ENCODE assay signal across 2 cellular contexts in the genomic region with DNA sequence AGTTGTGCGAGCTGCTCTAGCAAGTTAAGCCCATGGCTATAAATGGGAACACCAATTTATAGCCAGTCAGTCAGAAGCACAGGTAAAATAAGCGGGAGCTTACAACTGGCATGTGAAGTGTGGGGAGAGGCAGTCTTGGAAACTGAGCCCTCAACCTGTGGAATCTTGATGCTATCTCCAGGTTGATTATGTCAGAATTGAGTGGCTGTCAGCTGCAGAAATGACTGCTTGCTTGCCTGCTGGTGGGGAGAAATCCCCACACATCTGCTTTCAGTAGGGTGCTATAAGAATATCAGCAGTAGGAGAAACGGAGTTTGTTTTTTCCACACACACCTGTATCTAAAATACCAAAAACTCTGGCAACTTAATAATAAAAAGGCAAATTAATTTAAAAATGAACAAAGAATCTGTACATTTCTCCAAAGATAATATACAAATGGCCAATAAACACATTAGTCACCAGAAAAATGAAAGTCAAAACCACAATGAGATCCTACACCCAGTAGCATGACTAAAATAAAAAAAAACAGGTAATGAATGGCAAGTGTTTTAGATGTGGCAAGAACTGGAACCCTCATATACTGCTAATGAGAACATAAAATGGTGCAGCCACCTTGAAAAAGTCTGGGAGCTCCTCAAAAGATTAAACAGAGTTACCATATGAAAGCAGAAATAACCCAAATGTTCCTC.
TF ChIP-seq lines count a peak whose summit lies in the region.

No MANE protein-coding gene starts in this region.

TF ChIP-seq in GM23338, 12 proteins besides CTCF, POLR2A, EP300 and RAD21 (continued from another document):
- TF ChIP-seq, protein P1, sequence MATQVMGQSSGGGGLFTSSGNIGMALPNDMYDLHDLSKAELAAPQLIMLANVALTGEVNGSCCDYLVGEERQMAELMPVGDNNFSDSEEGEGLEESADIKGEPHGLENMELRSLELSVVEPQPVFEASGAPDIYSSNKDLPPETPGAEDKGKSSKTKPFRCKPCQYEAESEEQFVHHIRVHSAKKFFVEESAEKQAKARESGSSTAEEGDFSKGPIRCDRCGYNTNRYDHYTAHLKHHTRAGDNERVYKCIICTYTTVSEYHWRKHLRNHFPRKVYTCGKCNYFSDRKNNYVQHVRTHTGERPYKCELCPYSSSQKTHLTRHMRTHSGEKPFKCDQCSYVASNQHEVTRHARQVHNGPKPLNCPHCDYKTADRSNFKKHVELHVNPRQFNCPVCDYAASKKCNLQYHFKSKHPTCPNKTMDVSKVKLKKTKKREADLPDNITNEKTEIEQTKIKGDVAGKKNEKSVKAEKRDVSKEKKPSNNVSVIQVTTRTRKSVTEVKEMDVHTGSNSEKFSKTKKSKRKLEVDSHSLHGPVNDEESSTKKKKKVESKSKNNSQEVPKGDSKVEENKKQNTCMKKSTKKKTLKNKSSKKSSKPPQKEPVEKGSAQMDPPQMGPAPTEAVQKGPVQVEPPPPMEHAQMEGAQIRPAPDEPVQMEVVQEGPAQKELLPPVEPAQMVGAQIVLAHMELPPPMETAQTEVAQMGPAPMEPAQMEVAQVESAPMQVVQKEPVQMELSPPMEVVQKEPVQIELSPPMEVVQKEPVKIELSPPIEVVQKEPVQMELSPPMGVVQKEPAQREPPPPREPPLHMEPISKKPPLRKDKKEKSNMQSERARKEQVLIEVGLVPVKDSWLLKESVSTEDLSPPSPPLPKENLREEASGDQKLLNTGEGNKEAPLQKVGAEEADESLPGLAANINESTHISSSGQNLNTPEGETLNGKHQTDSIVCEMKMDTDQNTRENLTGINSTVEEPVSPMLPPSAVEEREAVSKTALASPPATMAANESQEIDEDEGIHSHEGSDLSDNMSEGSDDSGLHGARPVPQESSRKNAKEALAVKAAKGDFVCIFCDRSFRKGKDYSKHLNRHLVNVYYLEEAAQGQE (IDR thresholded peaks at IDR 0.05; ENCODE audit: unreplicated experiment) = no peak
- TF ChIP-seq ZNF114 (CRISPR knock-in tag; IDR thresholded peaks at IDR 0.05) = no peak

TF ChIP-seq in GM12878, 131 proteins besides CTCF, POLR2A, EP300 and RAD21 (continued from another document and continues in another):
- TF ChIP-seq, protein P2, sequence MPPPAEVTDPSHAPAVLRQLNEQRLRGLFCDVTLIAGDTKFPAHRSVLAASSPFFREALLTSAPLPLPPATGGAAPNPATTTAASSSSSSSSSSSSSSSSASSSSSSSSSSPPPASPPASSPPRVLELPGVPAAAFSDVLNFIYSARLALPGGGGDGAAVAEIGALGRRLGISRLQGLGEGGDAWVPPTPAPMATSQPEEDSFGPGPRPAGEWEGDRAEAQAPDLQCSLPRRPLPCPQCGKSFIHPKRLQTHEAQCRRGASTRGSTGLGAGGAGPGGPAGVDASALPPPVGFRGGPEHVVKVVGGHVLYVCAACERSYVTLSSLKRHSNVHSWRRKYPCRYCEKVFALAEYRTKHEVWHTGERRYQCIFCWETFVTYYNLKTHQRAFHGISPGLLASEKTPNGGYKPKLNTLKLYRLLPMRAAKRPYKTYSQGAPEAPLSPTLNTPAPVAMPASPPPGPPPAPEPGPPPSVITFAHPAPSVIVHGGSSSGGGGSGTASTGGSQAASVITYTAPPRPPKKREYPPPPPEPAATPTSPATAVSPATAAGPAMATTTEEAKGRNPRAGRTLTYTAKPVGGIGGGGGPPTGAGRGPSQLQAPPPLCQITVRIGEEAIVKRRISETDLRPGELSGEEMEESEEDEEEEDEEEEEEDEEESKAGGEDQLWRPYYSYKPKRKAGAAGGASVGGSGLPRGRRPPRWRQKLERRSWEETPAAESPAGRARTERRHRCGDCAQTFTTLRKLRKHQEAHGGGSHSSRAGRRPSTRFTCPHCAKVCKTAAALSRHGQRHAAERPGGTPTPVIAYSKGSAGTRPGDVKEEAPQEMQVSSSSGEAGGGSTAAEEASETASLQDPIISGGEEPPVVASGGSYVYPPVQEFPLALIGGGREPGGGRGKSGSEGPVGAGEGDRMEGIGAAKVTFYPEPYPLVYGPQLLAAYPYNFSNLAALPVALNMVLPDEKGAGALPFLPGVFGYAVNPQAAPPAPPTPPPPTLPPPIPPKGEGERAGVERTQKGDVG (CRISPR knock-in tag; IDR thresholded peaks at IDR 0.05) = no peak
- TF ChIP-seq BACH1 (IDR thresholded peaks at IDR 0.05; ENCODE audit: borderline replicate concordance) (no peak), BRCA1 (IDR thresholded peaks at IDR 0.05; ENCODE audit: low read depth, low read length) (no peak), HDGF (IDR thresholded peaks at IDR 0.05) (no peak), NRF1 (conservative IDR thresholded peaks at IDR 0.05; ENCODE audit: low read depth, low read length) (no peak), RBBP5 (conservative IDR thresholded peaks at IDR 0.05) (no peak), CHD4 (IDR thresholded peaks at IDR 0.05) (no peak), FOXM1 (IDR thresholded peaks at IDR 0.05; ENCODE audit: low read depth, low read length) (peak; percentile 49; the same call in 1 of the 2 replicates), TCF7 (IDR thresholded peaks at IDR 0.05; ENCODE audit: borderline replicate concordance) (peak; percentile 81), KAT2A (conservative IDR thresholded peaks at IDR 0.05; ENCODE audit: control insufficient read depth, low read depth, low read length) (no peak), MEF2B (IDR thresholded peaks at IDR 0.05; ENCODE audit: partially characterized antibody, poor library complexity, severe bottlenecking) (no peak), SUPT20H (IDR thresholded peaks at IDR 0.05; ENCODE audit: borderline replicate concordance, control insufficient read depth, low read depth, low read length) (no peak), RFX5 (IDR thresholded peaks at IDR 0.05; ENCODE audit: low read depth, low read length) (no peak), SIX5 (IDR thresholded peaks at IDR 0.05; ENCODE audit: low read depth, low read length, severe bottlenecking) (no peak), TCF3 (IDR thresholded peaks at IDR 0.05; ENCODE audit: borderline replicate concordance, insufficient read depth, low read depth, low read length) (no peak), CREB1 (IDR thresholded peaks at IDR 0.05; ENCODE audit: low read depth) (no peak), RUNX3 (IDR thresholded peaks at IDR 0.05; ENCODE audit: low read length) (peak; percentile 92)
- TF ChIP-seq, protein P3, sequence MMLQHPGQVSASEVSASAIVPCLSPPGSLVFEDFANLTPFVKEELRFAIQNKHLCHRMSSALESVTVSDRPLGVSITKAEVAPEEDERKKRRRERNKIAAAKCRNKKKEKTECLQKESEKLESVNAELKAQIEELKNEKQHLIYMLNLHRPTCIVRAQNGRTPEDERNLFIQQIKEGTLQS (IDR thresholded peaks at IDR 0.05; ENCODE audit: borderline replicate concordance, extremely low read depth, low read depth, low read length) = no peak
- TF ChIP-seq, protein P4, sequence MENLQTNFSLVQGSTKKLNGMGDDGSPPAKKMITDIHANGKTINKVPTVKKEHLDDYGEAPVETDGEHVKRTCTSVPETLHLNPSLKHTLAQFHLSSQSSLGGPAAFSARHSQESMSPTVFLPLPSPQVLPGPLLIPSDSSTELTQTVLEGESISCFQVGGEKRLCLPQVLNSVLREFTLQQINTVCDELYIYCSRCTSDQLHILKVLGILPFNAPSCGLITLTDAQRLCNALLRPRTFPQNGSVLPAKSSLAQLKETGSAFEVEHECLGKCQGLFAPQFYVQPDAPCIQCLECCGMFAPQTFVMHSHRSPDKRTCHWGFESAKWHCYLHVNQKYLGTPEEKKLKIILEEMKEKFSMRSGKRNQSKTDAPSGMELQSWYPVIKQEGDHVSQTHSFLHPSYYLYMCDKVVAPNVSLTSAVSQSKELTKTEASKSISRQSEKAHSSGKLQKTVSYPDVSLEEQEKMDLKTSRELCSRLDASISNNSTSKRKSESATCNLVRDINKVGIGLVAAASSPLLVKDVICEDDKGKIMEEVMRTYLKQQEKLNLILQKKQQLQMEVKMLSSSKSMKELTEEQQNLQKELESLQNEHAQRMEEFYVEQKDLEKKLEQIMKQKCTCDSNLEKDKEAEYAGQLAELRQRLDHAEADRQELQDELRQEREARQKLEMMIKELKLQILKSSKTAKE (IDR thresholded peaks at IDR 0.05; ENCODE audit: low read depth, poor library complexity, severe bottlenecking) = peak; percentile 45
- TF ChIP-seq, protein P5, sequence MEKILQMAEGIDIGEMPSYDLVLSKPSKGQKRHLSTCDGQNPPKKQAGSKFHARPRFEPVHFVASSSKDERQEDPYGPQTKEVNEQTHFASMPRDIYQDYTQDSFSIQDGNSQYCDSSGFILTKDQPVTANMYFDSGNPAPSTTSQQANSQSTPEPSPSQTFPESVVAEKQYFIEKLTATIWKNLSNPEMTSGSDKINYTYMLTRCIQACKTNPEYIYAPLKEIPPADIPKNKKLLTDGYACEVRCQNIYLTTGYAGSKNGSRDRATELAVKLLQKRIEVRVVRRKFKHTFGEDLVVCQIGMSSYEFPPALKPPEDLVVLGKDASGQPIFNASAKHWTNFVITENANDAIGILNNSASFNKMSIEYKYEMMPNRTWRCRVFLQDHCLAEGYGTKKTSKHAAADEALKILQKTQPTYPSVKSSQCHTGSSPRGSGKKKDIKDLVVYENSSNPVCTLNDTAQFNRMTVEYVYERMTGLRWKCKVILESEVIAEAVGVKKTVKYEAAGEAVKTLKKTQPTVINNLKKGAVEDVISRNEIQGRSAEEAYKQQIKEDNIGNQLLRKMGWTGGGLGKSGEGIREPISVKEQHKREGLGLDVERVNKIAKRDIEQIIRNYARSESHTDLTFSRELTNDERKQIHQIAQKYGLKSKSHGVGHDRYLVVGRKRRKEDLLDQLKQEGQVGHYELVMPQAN (conservative IDR thresholded peaks at IDR 0.05) = no peak
- TF ChIP-seq, protein P6, sequence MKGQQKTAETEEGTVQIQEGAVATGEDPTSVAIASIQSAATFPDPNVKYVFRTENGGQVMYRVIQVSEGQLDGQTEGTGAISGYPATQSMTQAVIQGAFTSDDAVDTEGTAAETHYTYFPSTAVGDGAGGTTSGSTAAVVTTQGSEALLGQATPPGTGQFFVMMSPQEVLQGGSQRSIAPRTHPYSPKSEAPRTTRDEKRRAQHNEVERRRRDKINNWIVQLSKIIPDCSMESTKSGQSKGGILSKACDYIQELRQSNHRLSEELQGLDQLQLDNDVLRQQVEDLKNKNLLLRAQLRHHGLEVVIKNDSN (IDR thresholded peaks at IDR 0.05; ENCODE audit: borderline replicate concordance, extremely low read length, insufficient read depth, low read depth, low read length) = no peak
- TF ChIP-seq, protein P7, sequence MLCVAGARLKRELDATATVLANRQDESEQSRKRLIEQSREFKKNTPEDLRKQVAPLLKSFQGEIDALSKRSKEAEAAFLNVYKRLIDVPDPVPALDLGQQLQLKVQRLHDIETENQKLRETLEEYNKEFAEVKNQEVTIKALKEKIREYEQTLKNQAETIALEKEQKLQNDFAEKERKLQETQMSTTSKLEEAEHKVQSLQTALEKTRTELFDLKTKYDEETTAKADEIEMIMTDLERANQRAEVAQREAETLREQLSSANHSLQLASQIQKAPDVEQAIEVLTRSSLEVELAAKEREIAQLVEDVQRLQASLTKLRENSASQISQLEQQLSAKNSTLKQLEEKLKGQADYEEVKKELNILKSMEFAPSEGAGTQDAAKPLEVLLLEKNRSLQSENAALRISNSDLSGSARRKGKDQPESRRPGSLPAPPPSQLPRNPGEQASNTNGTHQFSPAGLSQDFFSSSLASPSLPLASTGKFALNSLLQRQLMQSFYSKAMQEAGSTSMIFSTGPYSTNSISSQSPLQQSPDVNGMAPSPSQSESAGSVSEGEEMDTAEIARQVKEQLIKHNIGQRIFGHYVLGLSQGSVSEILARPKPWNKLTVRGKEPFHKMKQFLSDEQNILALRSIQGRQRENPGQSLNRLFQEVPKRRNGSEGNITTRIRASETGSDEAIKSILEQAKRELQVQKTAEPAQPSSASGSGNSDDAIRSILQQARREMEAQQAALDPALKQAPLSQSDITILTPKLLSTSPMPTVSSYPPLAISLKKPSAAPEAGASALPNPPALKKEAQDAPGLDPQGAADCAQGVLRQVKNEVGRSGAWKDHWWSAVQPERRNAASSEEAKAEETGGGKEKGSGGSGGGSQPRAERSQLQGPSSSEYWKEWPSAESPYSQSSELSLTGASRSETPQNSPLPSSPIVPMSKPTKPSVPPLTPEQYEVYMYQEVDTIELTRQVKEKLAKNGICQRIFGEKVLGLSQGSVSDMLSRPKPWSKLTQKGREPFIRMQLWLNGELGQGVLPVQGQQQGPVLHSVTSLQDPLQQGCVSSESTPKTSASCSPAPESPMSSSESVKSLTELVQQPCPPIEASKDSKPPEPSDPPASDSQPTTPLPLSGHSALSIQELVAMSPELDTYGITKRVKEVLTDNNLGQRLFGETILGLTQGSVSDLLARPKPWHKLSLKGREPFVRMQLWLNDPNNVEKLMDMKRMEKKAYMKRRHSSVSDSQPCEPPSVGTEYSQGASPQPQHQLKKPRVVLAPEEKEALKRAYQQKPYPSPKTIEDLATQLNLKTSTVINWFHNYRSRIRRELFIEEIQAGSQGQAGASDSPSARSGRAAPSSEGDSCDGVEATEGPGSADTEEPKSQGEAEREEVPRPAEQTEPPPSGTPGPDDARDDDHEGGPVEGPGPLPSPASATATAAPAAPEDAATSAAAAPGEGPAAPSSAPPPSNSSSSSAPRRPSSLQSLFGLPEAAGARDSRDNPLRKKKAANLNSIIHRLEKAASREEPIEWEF (IDR thresholded peaks at IDR 0.05; ENCODE audit: insufficient replicate concordance, low read depth, low read length) = no peak
- TF ChIP-seq, protein P8, sequence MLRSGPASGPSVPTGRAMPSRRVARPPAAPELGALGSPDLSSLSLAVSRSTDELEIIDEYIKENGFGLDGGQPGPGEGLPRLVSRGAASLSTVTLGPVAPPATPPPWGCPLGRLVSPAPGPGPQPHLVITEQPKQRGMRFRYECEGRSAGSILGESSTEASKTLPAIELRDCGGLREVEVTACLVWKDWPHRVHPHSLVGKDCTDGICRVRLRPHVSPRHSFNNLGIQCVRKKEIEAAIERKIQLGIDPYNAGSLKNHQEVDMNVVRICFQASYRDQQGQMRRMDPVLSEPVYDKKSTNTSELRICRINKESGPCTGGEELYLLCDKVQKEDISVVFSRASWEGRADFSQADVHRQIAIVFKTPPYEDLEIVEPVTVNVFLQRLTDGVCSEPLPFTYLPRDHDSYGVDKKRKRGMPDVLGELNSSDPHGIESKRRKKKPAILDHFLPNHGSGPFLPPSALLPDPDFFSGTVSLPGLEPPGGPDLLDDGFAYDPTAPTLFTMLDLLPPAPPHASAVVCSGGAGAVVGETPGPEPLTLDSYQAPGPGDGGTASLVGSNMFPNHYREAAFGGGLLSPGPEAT (IDR thresholded peaks at IDR 0.05; ENCODE audit: low read depth) = 0 out of 2 replicates have a peak, but pooled peaks have one; percentile 28
- TF ChIP-seq, protein P9, sequence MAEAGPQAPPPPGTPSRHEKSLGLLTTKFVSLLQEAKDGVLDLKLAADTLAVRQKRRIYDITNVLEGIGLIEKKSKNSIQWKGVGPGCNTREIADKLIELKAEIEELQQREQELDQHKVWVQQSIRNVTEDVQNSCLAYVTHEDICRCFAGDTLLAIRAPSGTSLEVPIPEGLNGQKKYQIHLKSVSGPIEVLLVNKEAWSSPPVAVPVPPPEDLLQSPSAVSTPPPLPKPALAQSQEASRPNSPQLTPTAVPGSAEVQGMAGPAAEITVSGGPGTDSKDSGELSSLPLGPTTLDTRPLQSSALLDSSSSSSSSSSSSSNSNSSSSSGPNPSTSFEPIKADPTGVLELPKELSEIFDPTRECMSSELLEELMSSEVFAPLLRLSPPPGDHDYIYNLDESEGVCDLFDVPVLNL (IDR thresholded peaks at IDR 0.05; ENCODE audit: low read depth, low read length) = no peak
- TF ChIP-seq, protein P10, sequence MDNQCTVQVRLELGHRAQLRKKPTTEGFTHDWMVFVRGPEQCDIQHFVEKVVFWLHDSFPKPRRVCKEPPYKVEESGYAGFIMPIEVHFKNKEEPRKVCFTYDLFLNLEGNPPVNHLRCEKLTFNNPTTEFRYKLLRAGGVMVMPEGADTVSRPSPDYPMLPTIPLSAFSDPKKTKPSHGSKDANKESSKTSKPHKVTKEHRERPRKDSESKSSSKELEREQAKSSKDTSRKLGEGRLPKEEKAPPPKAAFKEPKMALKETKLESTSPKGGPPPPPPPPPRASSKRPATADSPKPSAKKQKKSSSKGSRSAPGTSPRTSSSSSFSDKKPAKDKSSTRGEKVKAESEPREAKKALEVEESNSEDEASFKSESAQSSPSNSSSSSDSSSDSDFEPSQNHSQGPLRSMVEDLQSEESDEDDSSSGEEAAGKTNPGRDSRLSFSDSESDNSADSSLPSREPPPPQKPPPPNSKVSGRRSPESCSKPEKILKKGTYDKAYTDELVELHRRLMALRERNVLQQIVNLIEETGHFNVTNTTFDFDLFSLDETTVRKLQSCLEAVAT (IDR thresholded peaks at IDR 0.05) = 0 out of 2 replicates have a peak, but pooled peaks have one; percentile 36
